11 cellular contexts compared by ENCODE assay signal in the genomic region with DNA sequence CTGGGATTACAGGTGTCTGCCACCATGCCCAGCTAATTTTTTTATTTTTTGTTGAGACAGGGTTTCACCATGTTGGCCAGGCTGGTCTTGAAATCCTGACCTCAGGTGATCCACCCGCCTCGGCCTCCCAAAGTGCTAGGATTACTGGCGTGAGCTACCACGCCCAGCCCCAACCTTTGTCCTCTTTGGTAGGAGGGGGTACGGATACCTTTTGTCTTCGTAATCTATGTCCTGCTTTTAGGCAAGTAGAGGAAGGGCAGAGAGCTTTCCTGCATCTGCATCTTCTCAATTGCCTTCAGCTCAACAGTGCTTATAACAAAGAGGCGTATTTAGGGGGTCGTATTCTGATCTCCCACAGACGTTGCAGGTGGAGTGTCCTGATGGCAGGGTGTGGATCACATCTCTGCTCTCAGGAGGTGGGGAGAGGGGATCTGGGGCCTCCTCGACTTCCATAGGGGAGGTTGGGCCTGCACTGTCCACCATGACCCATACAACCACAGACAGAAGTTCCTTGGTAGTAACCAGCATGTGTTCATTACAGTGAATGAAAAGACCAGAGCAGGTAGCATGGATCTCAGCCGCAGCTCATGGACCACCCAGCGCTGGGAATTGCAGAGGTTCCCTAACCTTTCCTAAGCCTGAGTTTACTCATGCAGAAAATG. TPM values are rescaled to one million over a fixed set of nuclear protein-coding genes. Genes with fewer than 3 reads are reported as not detected.
DNase-seq lines count a peak whose midpoint lies in the region; ATAC-seq, FAIRE-seq and TF ChIP-seq lines count a peak whose summit lies in the region.
"Had no signal": no experiment of that assay in that cellular context is flagged by ENCODE, and none has a peak within 500 bp of the region (broad histone marks: within the 10 kb centered on the region; RNA-seq: fewer than 3 reads in every experiment).

No MANE protein-coding gene starts in this region.

- H3K4me1 Mint-ChIP-seq in activated CD8-positive, alpha-beta memory T cell treated with anti-CD3 and anti-CD28 coated beads, Interleukin-2, amount 10 ng/mL, durations not matched to agents 7 days and 5 days, result peaks cover 52% of the 10 kb centered on the region
- peaks cover 20 to 42% (median 41%) of the 10 kb centered on the region in 3 donors for H3K4me1 Mint-ChIP-seq in T-cell
- H3K4me1 Mint-ChIP-seq in stimulated activated effector memory CD8-positive, alpha-beta T cell treated with anti-CD3 and anti-CD28 coated beads, Interleukin-12 subunit alpha, Interleukin-12 subunit beta, amount 100 ng/mL, for 72 hours, result peaks cover 53% of the 10 kb centered on the region

- H4K20me1 ChIP-seq in HepG2 (ENCODE audit: insufficient read depth, low read length), result no peaks in the 10 kb centered on the region

- no peak for TF ChIP-seq POLR2A in HepG2 (IDR thresholded peaks at IDR 0.05; ENCODE audit: insufficient read depth in 1 of 2, low read depth in 2 of 2, low read length in 2 of 2)

- TF ChIP-seq EP300 in HepG2 (IDR thresholded peaks at IDR 0.05; ENCODE audit: low read depth in 2 of 2, low read length in 2 of 2) (no peak), HepG2 (CRISPR knock-in tag; IDR thresholded peaks at IDR 0.05; ENCODE audit: borderline replicate concordance) (no peak)

- H3K23ac ChIP-seq in trophoblast cell (ENCODE audit: low read length), result no peak overlapping the region

- no peak overlapping the region for H4K91ac ChIP-seq in trophoblast cell (ENCODE audit: low read depth, low read length)

- peaks cover 18% of the 10 kb centered on the region for H3K27me3 Mint-ChIP-seq in activated CD8-positive, alpha-beta memory T cell treated with anti-CD3 and anti-CD28 coated beads, Interleukin-2, amount 10 ng/mL, durations not matched to agents 7 days and 5 days
- no peaks in the 10 kb centered on the region for H3K27me3 Mint-ChIP-seq in T-cell

- H3K4me2 ChIP-seq in HepG2 (ENCODE audit: low read depth, low read length), result peak overlapping the region; percentile 84
- no peak overlapping the region for H3K4me2 ChIP-seq in trophoblast cell (ENCODE audit: low read length)

- H3K18ac ChIP-seq in trophoblast cell (ENCODE audit: low read length), result no peak overlapping the region

- no peak for FAIRE-seq in HepG2 (lab: Jason Lieb, UNC)

- no peaks in the 10 kb centered on the region for H3K9me3 Mint-ChIP-seq in activated CD8-positive, alpha-beta memory T cell treated with anti-CD3 and anti-CD28 coated beads, Interleukin-2, amount 10 ng/mL, durations not matched to agents 7 days and 5 days (ENCODE audit: low read depth)
- H3K9me3 Mint-ChIP-seq in T-cell, result no peaks in the 10 kb centered on the region
- no peaks in the 10 kb centered on the region for H3K9me3 Mint-ChIP-seq in stimulated activated effector memory CD8-positive, alpha-beta T cell treated with anti-CD3 and anti-CD28 coated beads, Interleukin-12 subunit alpha, Interleukin-12 subunit beta, amount 100 ng/mL, for 72 hours

- no peak for TF ChIP-seq RAD21 in HepG2 (CRISPR knock-in tag; IDR thresholded peaks at IDR 0.05)

- no peak overlapping the region for H2BK12ac ChIP-seq in trophoblast cell (ENCODE audit: low read length)

- no peak overlapping the region for H3K14ac ChIP-seq in trophoblast cell (ENCODE audit: low read length)

- intact Hi-C loops in HepG2 (cut with micrococcal nuclease; ENCODE audit: unreplicated experiment), result loop anchor here (2.0 to 5.0 kb wide), 3 partner anchors 16 to 33 kb away; no protein-coding TSS in a partner anchor

- no peak overlapping the region for H2AK5ac ChIP-seq in trophoblast cell (ENCODE audit: low read length)

- POLR2A ChIA-PET in T-cell (lab: Charles Lee), result interaction anchor here in 1 of 2 donors (0.6 kb wide), 1 partner anchor 25 kb away, joined by 6 read pairs; no protein-coding TSS in a partner anchor
- POLR2A ChIA-PET in HepG2 (lab: Yijun Ruan, JAX), result interaction anchor here (0.7 to 2.9 kb wide), 14 partner anchors 14 to 67 kb away, joined by 3 to 26 read pairs (median 10); a partner anchor contains a TSS

- H4K8ac ChIP-seq in trophoblast cell (ENCODE audit: low read depth, low read length), result no peak overlapping the region

- H3K27ac Mint-ChIP-seq in activated CD8-positive, alpha-beta memory T cell treated with anti-CD3 and anti-CD28 coated beads, Interleukin-2, amount 10 ng/mL, durations not matched to agents 7 days and 5 days, result peak overlapping the region; percentile 83
- peak overlapping the region; percentile 89 to 93 for H3K27ac Mint-ChIP-seq in T-cell
- H3K27ac Mint-ChIP-seq in stimulated activated effector memory CD8-positive, alpha-beta T cell treated with anti-CD3 and anti-CD28 coated beads, Interleukin-12 subunit alpha, Interleukin-12 subunit beta, amount 100 ng/mL, for 72 hours, result no peak overlapping the region

- no peak overlapping the region for H3K4me3 Mint-ChIP-seq in activated CD8-positive, alpha-beta memory T cell treated with anti-CD3 and anti-CD28 coated beads, Interleukin-2, amount 10 ng/mL, durations not matched to agents 7 days and 5 days
- no peak overlapping the region for H3K4me3 Mint-ChIP-seq in T-cell
- peak overlapping the region; percentile 30 for H3K4me3 Mint-ChIP-seq in stimulated activated effector memory CD8-positive, alpha-beta T cell treated with anti-CD3 and anti-CD28 coated beads, Interleukin-12 subunit alpha, Interleukin-12 subunit beta, amount 100 ng/mL, for 72 hours

- no peak for DNase-seq in activated CD8-positive, alpha-beta memory T cell treated with anti-CD3 and anti-CD28 coated beads, Interleukin-2, amount 10 ng/mL, durations not matched to agents 7 days and 5 days
- no peak for DNase-seq in activated CD8-positive, alpha-beta memory T cell treated with anti-CD3 and anti-CD28 coated beads, Interleukin-2, amount 50 U/mL, for 48 hours
- DNase-seq in T-cell, result no peak
- DNase-seq in HepG2 (ENCODE audit: low spot score), result peak; percentile 34
- DNase-seq in stimulated activated effector memory CD8-positive, alpha-beta T cell treated with anti-CD3 and anti-CD28 coated beads, Interleukin-12 subunit alpha, Interleukin-12 subunit beta, amount 100 ng/mL, for 72 hours (ENCODE audit: low spot score in 2 of 2), result no peak
- DNase-seq in NOMO-1 (lab: John Stamatoyannopoulos, UW; ENCODE audit: unreplicated experiment in 2 of 2), result no peak
- no peak for DNase-seq in trophoblast cell
- DNase-seq in AG08395 (ENCODE audit: low spot score), result no peak
- DNase-seq: islet precursor cell, psoas muscle had no signal

- CTCF ChIA-PET in activated CD8-positive, alpha-beta memory T cell treated with anti-CD3 and anti-CD28 coated beads, Interleukin-2, amount 10 ng/mL, durations not matched to agents 7 days and 5 days (lab: Charles Lee), result interaction anchor here (0.6 to 8.0 kb wide), 13 partner anchors 9 to 709 kb away, joined by 3 to 72 read pairs (median 4); a partner anchor contains a TSS
- CTCF ChIA-PET in T-cell (lab: Charles Lee) (interaction anchor here in 1 of 2 donors (1.0 kb wide), 1 partner anchor 146 kb away, joined by 3 read pairs; no protein-coding TSS in a partner anchor), HepG2 (lab: Yijun Ruan, JAX; ENCODE audit: low intra/inter-chr PET ratio, low total read pairs) (no interaction called here)

- H3K27me3 ChIP-seq in HepG2 (ENCODE audit: control insufficient read depth in 1 of 2, insufficient read depth in 2 of 2, low read length in 2 of 2) (no peaks in the 10 kb centered on the region), trophoblast cell (ENCODE audit: insufficient read depth, low read length) (no peaks in the 10 kb centered on the region)
- H3K27me3 ChIP-seq: SJSA1 had no signal

- peak overlapping the region; percentile 8 to 58 (median 33); a peak in 5 of 6 replicates for H3K4me3 ChIP-seq in HepG2 (replicated peaks in 1 of 3; ENCODE audit: insufficient read depth in 1 of 3, low read depth in 2 of 3, low read length in 3 of 3)
- no peak overlapping the region for H3K4me3 ChIP-seq in trophoblast cell (ENCODE audit: low read depth, low read length)
- H3K4me3 ChIP-seq: psoas muscle, SJSA1 had no signal

- no peak overlapping the region for H2BK5ac ChIP-seq in trophoblast cell (ENCODE audit: low read depth, low read length, poor library complexity)

- peak overlapping the region; percentile 60 for H2AFZ ChIP-seq in HepG2 (ENCODE audit: low read length)
- no peak overlapping the region for H2AFZ ChIP-seq in trophoblast cell (ENCODE audit: insufficient read depth, low read length, poor library complexity)

- H3K4ac ChIP-seq in trophoblast cell (ENCODE audit: low read depth, low read length), result no peak overlapping the region

- H4K12ac ChIP-seq in trophoblast cell (ENCODE audit: low read depth, low read length), result no peak overlapping the region

- BruUV-seq in HepG2 (replicated peaks; lab: Mats Ljungman, UMichigan), result no TSS peak

- H3K79me1 ChIP-seq in trophoblast cell (ENCODE audit: low read length), result no peaks in the 10 kb centered on the region

- ATAC-seq in activated CD8-positive, alpha-beta memory T cell treated with anti-CD3 and anti-CD28 coated beads, Interleukin-2, amount 10 ng/mL, durations not matched to agents 7 days and 5 days, result no peak
- ATAC-seq in T-cell (replicated peaks in 1 of 4) (no peak), HepG2 (peak; percentile 58)
- ATAC-seq in stimulated activated effector memory CD8-positive, alpha-beta T cell treated with anti-CD3 and anti-CD28 coated beads, Interleukin-12 subunit alpha, Interleukin-12 subunit beta, amount 100 ng/mL, for 72 hours, result no peak

- H3K27ac ChIP-seq in HepG2 (ENCODE audit: extremely low read length, insufficient read depth, low read length), result peak overlapping the region; percentile 84
- no peak overlapping the region for H3K27ac ChIP-seq in trophoblast cell (ENCODE audit: low read depth, low read length)
- H3K27ac ChIP-seq: psoas muscle had no signal

- no peaks in the 10 kb centered on the region for H3K36me3 ChIP-seq in HepG2 (replicated peaks in 1 of 2; ENCODE audit: control insufficient read depth in 1 of 2, insufficient read depth in 2 of 2, low read length in 2 of 2)
- no peaks in the 10 kb centered on the region for H3K36me3 ChIP-seq in trophoblast cell (ENCODE audit: control insufficient read depth in 1 of 2, insufficient read depth in 2 of 2, low read length in 2 of 2)
- H3K36me3 ChIP-seq: SJSA1 had no signal

- H3K9me3 ChIP-seq in HepG2 (ENCODE audit: low read length) (no peaks in the 10 kb centered on the region), trophoblast cell (ENCODE audit: insufficient read depth, low read depth, low read length) (no peaks in the 10 kb centered on the region)
- H3K9me3 ChIP-seq: psoas muscle, SJSA1 had no signal

- TF ChIP-seq CTCF in HepG2 (CRISPR knock-in tag; IDR thresholded peaks at IDR 0.05), result no peak

- H3K9ac ChIP-seq in HepG2 (ENCODE audit: insufficient read depth, low read depth, low read length) (peak overlapping the region; percentile 62), trophoblast cell (ENCODE audit: low read length) (no peak overlapping the region)

- H2BK120ac ChIP-seq in trophoblast cell (ENCODE audit: insufficient read depth, low read length, poor library complexity), result no peak overlapping the region

- H3K79me2 ChIP-seq in HepG2 (ENCODE audit: insufficient read depth, low read length), result no peaks in the 10 kb centered on the region
- no peaks in the 10 kb centered on the region for H3K79me2 ChIP-seq in trophoblast cell (ENCODE audit: control insufficient read depth, insufficient read depth, low read length, poor library complexity)

- in situ Hi-C loops in HepG2 (cut with HindIII; ENCODE audit: extremely low pct_ligation_motif_present, low pct_unique_long_range_greater_than_20kb), result no loop called here

- WGBS in HepG2 (ENCODE audit: low lambda C conversion rate), result 9% methylated on average over 10 of the region's 12 CpGs
- WGBS in trophoblast cell (ENCODE audit: extremely low coverage, insufficient coverage, insufficient read length), result no CpG with 5 or more reads among the region's 12 CpGs

- peaks cover 4% of the 10 kb centered on the region for H3K36me3 Mint-ChIP-seq in activated CD8-positive, alpha-beta memory T cell treated with anti-CD3 and anti-CD28 coated beads, Interleukin-2, amount 10 ng/mL, durations not matched to agents 7 days and 5 days
- H3K36me3 Mint-ChIP-seq in T-cell, result no peaks in the 10 kb centered on the region
- no peaks in the 10 kb centered on the region for H3K36me3 Mint-ChIP-seq in stimulated activated effector memory CD8-positive, alpha-beta T cell treated with anti-CD3 and anti-CD28 coated beads, Interleukin-12 subunit alpha, Interleukin-12 subunit beta, amount 100 ng/mL, for 72 hours

- peaks cover 65% of the 10 kb centered on the region for H3K4me1 ChIP-seq in HepG2 (ENCODE audit: insufficient read depth, low read length)
- peaks cover 0 to 3% of the 10 kb centered on the region in 2 experiments for H3K4me1 ChIP-seq in trophoblast cell (ENCODE audit: control insufficient read depth in 1 of 2, insufficient read depth in 2 of 2, low read length in 2 of 2)
- H3K4me1 ChIP-seq: psoas muscle had no signal

RNA-seq across cellular contexts. Expression of a gene that starts 21.4 kb away (rescaled TPM):
- total RNA-seq in activated CD8-positive, alpha-beta memory T cell treated with anti-CD3 and anti-CD28 coated beads, Interleukin-2, amount 10 ng/mL, durations not matched to agents 7 days and 5 days, result 1 to 10 TPM; 6.4 to 7.0 TPM
- 1 to 10 TPM; 6.6 to 9.4 (median 7.8) TPM for total RNA-seq in T-cell
- 14.0 and 14.2 TPM in 2 replicates for total RNA-seq in HepG2 (2016; rRNA removed; fragmentation: Illumina TruSeq; extraction: Trizol)
- 9.3 and 12.2 TPM in 2 replicates for total RNA-seq in HepG2 (2016; cell fraction: cytosol; rRNA removed; fragmentation: Illumina TruSeq; extraction: Trizol; ENCODE audit: low read depth)
- 13.2 and 17.0 TPM in 2 replicates for total RNA-seq in HepG2 (2016; cell fraction: insoluble cytoplasmic fraction; rRNA removed; fragmentation: Illumina TruSeq; extraction: Trizol)
- 20.0 and 22.1 TPM in 2 replicates for total RNA-seq in HepG2 (2016; cell fraction: membrane; rRNA removed; fragmentation: Illumina TruSeq; extraction: Trizol)
- total RNA-seq in HepG2 (2016; cell fraction: nucleus; rRNA removed; fragmentation: Illumina TruSeq; extraction: Trizol), result 12.3 and 13.2 TPM in 2 replicates
- polyA plus RNA-seq in HepG2 (2011; rRNA removed), result 12.0 and 13.4 TPM in 2 replicates
- 6.5 and 11.1 TPM in 2 replicates for polyA plus RNA-seq in HepG2 (2011; cell fraction: cytosol; rRNA removed)
- 7.0 and 14.1 TPM in 2 replicates for polyA plus RNA-seq in HepG2 (2011; cell fraction: nucleus; rRNA removed)
- polyA plus RNA-seq in HepG2 (2012), result 10.7 and 12.1 TPM in 2 replicates
- 10.5 and 12.2 TPM in 2 replicates for polyA plus RNA-seq in HepG2 (2016; cell fraction: cytosol; fragmentation: Illumina TruSeq; extraction: Trizol; ENCODE audit: low read depth)
- 19.5 and 23.9 TPM in 2 replicates for polyA plus RNA-seq in HepG2 (2016; cell fraction: insoluble cytoplasmic fraction; fragmentation: Illumina TruSeq; extraction: Trizol; ENCODE audit: low read depth)
- polyA plus RNA-seq in HepG2 (2016; cell fraction: membrane; fragmentation: Illumina TruSeq; extraction: Trizol; ENCODE audit: low read depth), result 17.5 and 18.4 TPM in 2 replicates
- polyA plus RNA-seq in HepG2 (2016; cell fraction: nucleus; fragmentation: Illumina TruSeq; extraction: Trizol; ENCODE audit: insufficient read depth, low read depth), result 23.8 and 26.9 TPM in 2 replicates
- 3.9 and 8.0 TPM in 2 replicates for polyA minus RNA-seq in HepG2 (2011; rRNA and poly(A)+ RNA removed; ENCODE audit: low replicate concordance)
- 4.9 and 5.9 TPM in 2 replicates for polyA minus RNA-seq in HepG2 (2011; cell fraction: cytosol; rRNA and poly(A)+ RNA removed)
- 7.3 and 17.8 TPM in 2 replicates for polyA minus RNA-seq in HepG2 (2011; cell fraction: nucleus; rRNA and poly(A)+ RNA removed)
- polyA plus RNA-seq in trophoblast cell (2013), result 8.6 and 9.5 TPM in 2 replicates

RNA-seq across cellular contexts. Expression of a gene that starts 36.9 kb away (rescaled TPM):
- total RNA-seq in activated CD8-positive, alpha-beta memory T cell treated with anti-CD3 and anti-CD28 coated beads, Interleukin-2, amount 10 ng/mL, durations not matched to agents 7 days and 5 days, result 10 to 100 TPM; 43.4 to 60.6 TPM
- total RNA-seq in T-cell, result 10 to 100 TPM; 27.0 to 54.2 (median 49.2) TPM
- total RNA-seq in HepG2 (2016; rRNA removed; fragmentation: Illumina TruSeq; extraction: Trizol), result 153 and 229 TPM in 2 replicates
- total RNA-seq in HepG2 (2016; cell fraction: cytosol; rRNA removed; fragmentation: Illumina TruSeq; extraction: Trizol; ENCODE audit: low read depth), result 14.8 and 15.6 TPM in 2 replicates
- total RNA-seq in HepG2 (2016; cell fraction: insoluble cytoplasmic fraction; rRNA removed; fragmentation: Illumina TruSeq; extraction: Trizol), result 155 and 245 TPM in 2 replicates
- 30.6 and 31.8 TPM in 2 replicates for total RNA-seq in HepG2 (2016; cell fraction: membrane; rRNA removed; fragmentation: Illumina TruSeq; extraction: Trizol)
- 63.1 and 66.4 TPM in 2 replicates for total RNA-seq in HepG2 (2016; cell fraction: nucleus; rRNA removed; fragmentation: Illumina TruSeq; extraction: Trizol)
- 97.1 and 108 TPM in 2 replicates for polyA plus RNA-seq in HepG2 (2011; rRNA removed)
- polyA plus RNA-seq in HepG2 (2011; cell fraction: cytosol; rRNA removed), result 68.4 and 102 TPM in 2 replicates
- 28.4 and 37.7 TPM in 2 replicates for polyA plus RNA-seq in HepG2 (2011; cell fraction: nucleus; rRNA removed)
- polyA plus RNA-seq in HepG2 (2012), result 113 and 146 TPM in 2 replicates
- 11.6 and 12.1 TPM in 2 replicates for polyA plus RNA-seq in HepG2 (2016; cell fraction: cytosol; fragmentation: Illumina TruSeq; extraction: Trizol; ENCODE audit: low read depth)
- polyA plus RNA-seq in HepG2 (2016; cell fraction: insoluble cytoplasmic fraction; fragmentation: Illumina TruSeq; extraction: Trizol; ENCODE audit: low read depth), result 209 and 226 TPM in 2 replicates
- polyA plus RNA-seq in HepG2 (2016; cell fraction: membrane; fragmentation: Illumina TruSeq; extraction: Trizol; ENCODE audit: low read depth), result 23.0 and 24.8 TPM in 2 replicates
- polyA plus RNA-seq in HepG2 (2016; cell fraction: nucleus; fragmentation: Illumina TruSeq; extraction: Trizol; ENCODE audit: insufficient read depth, low read depth), result 66.3 and 77.5 TPM in 2 replicates
- polyA minus RNA-seq in HepG2 (2011; rRNA and poly(A)+ RNA removed; ENCODE audit: low replicate concordance), result 76.8 and 97.2 TPM in 2 replicates
- 47.7 and 50.9 TPM in 2 replicates for polyA minus RNA-seq in HepG2 (2011; cell fraction: cytosol; rRNA and poly(A)+ RNA removed)
- 91.3 and 98.1 TPM in 2 replicates for polyA minus RNA-seq in HepG2 (2011; cell fraction: nucleus; rRNA and poly(A)+ RNA removed)
- 72.4 and 74.4 TPM in 2 replicates for polyA plus RNA-seq in trophoblast cell (2013)
